10 cellular contexts compared by ENCODE assay signal in the genomic region with DNA sequence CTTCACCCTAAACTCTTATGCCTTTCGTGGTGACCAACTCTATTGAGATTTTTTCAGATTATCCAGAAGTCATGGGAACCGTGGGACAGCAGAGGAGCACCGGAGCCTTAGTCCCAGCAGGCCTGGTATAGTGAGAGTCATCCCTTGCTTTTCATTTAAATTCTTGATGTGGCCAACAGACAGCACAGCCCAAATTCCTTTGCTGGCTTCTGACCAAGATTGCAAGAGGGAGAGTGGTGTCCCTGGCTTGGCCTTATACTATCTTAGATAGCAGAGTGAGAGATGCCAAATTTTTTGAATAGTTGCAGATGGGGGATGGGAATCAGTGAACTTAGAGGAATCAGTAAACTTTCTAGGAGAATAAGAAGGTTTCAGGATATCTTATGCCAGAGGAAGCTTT. TPM values are rescaled to one million over a fixed set of nuclear protein-coding genes. Genes with fewer than 3 reads are reported as not detected.
DNase-seq lines count a peak whose midpoint lies in the region; ATAC-seq and TF ChIP-seq lines count a peak whose summit lies in the region.
"Had no signal": no experiment of that assay in that cellular context is flagged by ENCODE, and none has a peak within 500 bp of the region (broad histone marks: within the 10 kb centered on the region; RNA-seq: fewer than 3 reads in every experiment).

No MANE protein-coding gene starts in this region.

- no peak overlapping the region for H3K4me3 ChIP-seq in Caco-2 (ENCODE audit: low read depth, low read length)
- no peak overlapping the region for H3K4me3 ChIP-seq in SJCRH30
- H3K4me3 ChIP-seq in foreskin fibroblast (ENCODE audit: low read depth in 1 of 2, low read length in 2 of 2) = no peak overlapping the region
- no peak overlapping the region for H3K4me3 ChIP-seq in ovary

- no peaks in the 10 kb centered on the region for H3K9me3 Mint-ChIP-seq in Caco-2 (ENCODE audit: unreplicated experiment)
- H3K9me3 Mint-ChIP-seq in activated T-cell treated with anti-CD3 and anti-CD28 coated beads, Interleukin-2, amount 50 U/mL, for 72 hours = no peaks in the 10 kb centered on the region
- H3K9me3 Mint-ChIP-seq: activated naive CD4-positive, alpha-beta T cell treated with anti-CD3 and anti-CD28 coated beads for 36 hours had no signal

- POLR2A ChIA-PET in Caco-2 (lab: Charles Lee) = no interaction called here

- WGBS in ovary, 3 donors = 14 to 18% (median 14%) methylated on average over 3 of the region's 3 CpGs

- intact Hi-C loops in Caco-2 (cut with micrococcal nuclease; ENCODE audit: unreplicated experiment) = loop anchor here (5.0 kb wide), 1 partner anchor 39 kb away; no protein-coding TSS in a partner anchor
- intact Hi-C loops in ovary (cut with DNase I) = no loop called here

- TF ChIP-seq POLR2A in ovary (IDR thresholded peaks at IDR 0.05) = no peak

- H3K36me3 Mint-ChIP-seq in Caco-2 (ENCODE audit: insufficient read depth, unreplicated experiment) = peaks cover 6% of the 10 kb centered on the region
- peaks cover 17 to 42% of the 10 kb centered on the region in 2 donors for H3K36me3 Mint-ChIP-seq in activated T-cell treated with anti-CD3 and anti-CD28 coated beads, Interleukin-2, amount 50 U/mL, for 72 hours (ENCODE audit: insufficient read depth in 2 of 2)

- no peak for TF ChIP-seq EP300 in ovary (IDR thresholded peaks at IDR 0.05)

- H3K27ac ChIP-seq in SJCRH30 (peak overlapping the region; percentile 51), ovary (no peak overlapping the region)

- H3K4me3 Mint-ChIP-seq in Caco-2 (ENCODE audit: unreplicated experiment) = peak overlapping the region; percentile 29
- H3K4me3 Mint-ChIP-seq in activated T-cell treated with anti-CD3 and anti-CD28 coated beads, Interleukin-2, amount 50 U/mL, for 72 hours = no peak overlapping the region
- H3K4me3 Mint-ChIP-seq: activated naive CD4-positive, alpha-beta T cell treated with anti-CD3 and anti-CD28 coated beads for 36 hours had no signal

- no peaks in the 10 kb centered on the region for H3K9me3 ChIP-seq in Caco-2
- H3K9me3 ChIP-seq in SJCRH30 (replicated peaks) = no peaks in the 10 kb centered on the region
- H3K9me3 ChIP-seq in ovary = no peaks in the 10 kb centered on the region

- H3K4me1 Mint-ChIP-seq in Caco-2 (ENCODE audit: low read depth, unreplicated experiment) = peaks cover 31% of the 10 kb centered on the region
- peaks cover 47% of the 10 kb centered on the region for H3K4me1 Mint-ChIP-seq in activated T-cell treated with anti-CD3 and anti-CD28 coated beads, Interleukin-2, amount 50 U/mL, for 72 hours (ENCODE audit: low read depth)

- H3K27me3 Mint-ChIP-seq in Caco-2 (ENCODE audit: insufficient read depth, unreplicated experiment) = no peaks in the 10 kb centered on the region
- H3K27me3 Mint-ChIP-seq in activated T-cell treated with anti-CD3 and anti-CD28 coated beads, Interleukin-2, amount 50 U/mL, for 72 hours (ENCODE audit: low read depth) = no peaks in the 10 kb centered on the region

- TF ChIP-seq CTCF in Caco-2 (IDR thresholded peaks at IDR 0.05; ENCODE audit: insufficient read depth in 1 of 2, low read depth in 1 of 2, low read length in 1 of 2, severe bottlenecking in 1 of 2, unreplicated experiment in 1 of 2) (no peak), foreskin fibroblast (IDR thresholded peaks at IDR 0.05; ENCODE audit: low read depth, low read length) (no peak), ovary (IDR thresholded peaks at IDR 0.05) (no peak)

- peak overlapping the region; percentile 37 for H3K27ac Mint-ChIP-seq in Caco-2 (ENCODE audit: unreplicated experiment)
- no peak overlapping the region for H3K27ac Mint-ChIP-seq in activated T-cell treated with anti-CD3 and anti-CD28 coated beads, Interleukin-2, amount 50 U/mL, for 72 hours
- H3K27ac Mint-ChIP-seq: activated naive CD4-positive, alpha-beta T cell treated with anti-CD3 and anti-CD28 coated beads for 36 hours had no signal

- H3K36me3 ChIP-seq in Caco-2 (ENCODE audit: control insufficient read depth, insufficient read depth, low read length) = no peaks in the 10 kb centered on the region
- H3K36me3 ChIP-seq in SJCRH30 = peaks cover 10% of the 10 kb centered on the region
- H3K36me3 ChIP-seq in ovary = no peaks in the 10 kb centered on the region

- CTCF ChIA-PET in Caco-2 (lab: Charles Lee) = no interaction called here

- BruUV-seq in Caco-2 (replicated peaks; lab: Mats Ljungman, UMichigan) = no TSS peak

- H3K27me3 ChIP-seq in Caco-2 (replicated peaks; ENCODE audit: control insufficient read depth, insufficient read depth, low read length) = no peaks in the 10 kb centered on the region
- H3K27me3 ChIP-seq in SJCRH30 = no peaks in the 10 kb centered on the region
- H3K27me3 ChIP-seq in ovary = no peaks in the 10 kb centered on the region

- no peak for ATAC-seq in activated T-cell treated with anti-CD3 and anti-CD28 coated beads, Interleukin-2, amount 50 U/mL, for 72 hours (replicated peaks in 1 of 2)
- ATAC-seq in HG03432 (IDR thresholded peaks at IDR 0.05; ENCODE audit: unreplicated experiment) = no peak

- DNase-seq in Caco-2 = peak; percentile 54 to 65
- peak; percentile 81 to 83 for DNase-seq in SJCRH30
- peak; percentile 68 to 89 for DNase-seq in foreskin fibroblast
- DNase-seq in ovary = peak in 4 of 5 donors; percentile 33 to 49 (median 35)
- DNase-seq in NCI-H2196 (lab: John Stamatoyannopoulos, UW; ENCODE audit: unreplicated experiment) = no peak
- DNase-seq in DMS53 treated with DMSO at 0.1 percent for 48 hours (lab: John Stamatoyannopoulos, UW; ENCODE audit: unreplicated experiment) = no peak
- no peak for DNase-seq in activated T-cell treated with anti-CD3 and anti-CD28 coated beads, Interleukin-2, amount 50 U/mL, for 72 hours
- DNase-seq: activated naive CD4-positive, alpha-beta T cell treated with anti-CD3 and anti-CD28 coated beads for 36 hours; SIG-M5 had no signal

- H3K4me1 ChIP-seq in Caco-2 = peaks cover 23% of the 10 kb centered on the region; the same call in 1 of the 2 replicates
- peaks cover 28% of the 10 kb centered on the region for H3K4me1 ChIP-seq in SJCRH30
- H3K4me1 ChIP-seq in ovary (ENCODE audit: insufficient read depth) = peaks cover 6% of the 10 kb centered on the region

RNA-seq across cellular contexts. Expression of gene STX11, which starts 7.8 kb away (rescaled TPM):
- total RNA-seq in Caco-2 (2022) = 1.3 TPM in 2 replicates
- 16.1 and 16.6 TPM in 2 replicates for total RNA-seq in SJCRH30 (2014; rRNA removed; shearing (Covaris generic))
- 1 to 10 TPM in 5 of 7 donors, under 1 TPM in 2; 0.45 to 6.0 (median 1.7) TPM for total RNA-seq in ovary
- 1 to 10 TPM; 1.2 to 2.6 TPM for polyA plus RNA-seq in ovary
- total RNA-seq in activated T-cell treated with anti-CD3 and anti-CD28 coated beads, Interleukin-2, amount 50 U/mL, for 72 hours = 10 to 100 TPM; 34.0 to 36.0 TPM

Comparison
In these comparisons a context has a peak if more than half of its experiments do, and no peak if none do; other contexts are left out.
1. DNase-seq: peak in Caco-2 (2 of 2), SJCRH30 (2 of 2), foreskin fibroblast (2 of 2) and ovary (4 of 5); none in NCI-H2196 (single experiment), DMS53 treated with DMSO at 0.1 percent for 48 hours (single experiment) and activated T-cell treated with anti-CD3 and anti-CD28 coated beads, Interleukin-2, amount 50 U/mL, for 72 hours (0 of 2).